In the genomic region with DNA sequence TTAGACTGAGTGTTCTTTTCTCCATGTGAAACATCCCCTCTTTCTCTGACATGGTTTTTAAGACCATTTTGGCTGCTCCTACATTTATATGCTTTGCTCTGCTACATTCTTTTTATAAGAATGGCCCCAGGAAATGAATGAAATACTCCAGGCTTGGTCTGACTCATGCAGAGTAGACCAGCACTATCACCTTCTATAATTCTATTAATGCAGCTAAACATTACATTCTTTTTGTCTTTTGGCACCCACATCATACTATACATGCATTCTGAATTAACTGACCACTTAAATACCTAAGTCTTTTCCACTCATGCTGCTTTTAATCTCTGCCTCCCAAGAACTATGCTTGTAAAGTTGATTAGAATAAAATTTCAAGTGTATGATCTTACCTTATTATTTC, we compare ENCODE assay signal across 16 cellular contexts.
DNase-seq lines count a peak whose midpoint lies in the region; ATAC-seq, FAIRE-seq and TF ChIP-seq lines count a peak whose summit lies in the region.
"Had no signal": no experiment of that assay in that cellular context is flagged by ENCODE, and none has a peak within 500 bp of the region (broad histone marks: within the 10 kb centered on the region; RNA-seq: fewer than 3 reads in every experiment).

No MANE protein-coding gene starts in this region.

- H3K9me3 ChIP-seq in SJSA1 (replicated peaks): no peaks in the 10 kb centered on the region
- H3K9me3 ChIP-seq: MG63, right lobe of liver, testis had no signal

- FAIRE-seq in GM12891 (lab: Jason Lieb, UNC): no peak
- FAIRE-seq: A204.1, GM19239 had no signal

- peaks cover 50% of the 10 kb centered on the region for H3K36me3 ChIP-seq in SJSA1
- H3K36me3 ChIP-seq: right lobe of liver had no signal

- H3K36me3 Mint-ChIP-seq in activated naive CD4-positive, alpha-beta T cell treated with anti-CD3 and anti-CD28 coated beads for 36 hours (ENCODE audit: low read depth): peaks cover 31% of the 10 kb centered on the region
- peaks cover 0 to 35% of the 10 kb centered on the region in 2 donors for H3K36me3 Mint-ChIP-seq in activated naive CD4-positive, alpha-beta T cell treated with anti-CD3 and anti-CD28 coated beads, Interleukin-2, amount 50 U/mL, for 72 hours
- H3K36me3 Mint-ChIP-seq in MCF 10A (ENCODE audit: insufficient read depth, unreplicated experiment): peaks cover 12% of the 10 kb centered on the region

- no peaks in the 10 kb centered on the region for H3K27me3 Mint-ChIP-seq in activated naive CD4-positive, alpha-beta T cell treated with anti-CD3 and anti-CD28 coated beads for 36 hours (ENCODE audit: low read depth)
- no peaks in the 10 kb centered on the region for H3K27me3 Mint-ChIP-seq in MCF 10A (ENCODE audit: insufficient read depth, unreplicated experiment)

- no TSS peak for BruUV-seq in MCF 10A (replicated peaks; lab: Mats Ljungman, UMichigan)

- POLR2A ChIA-PET in MCF 10A (lab: Yijun Ruan, JAX): no interaction called here

- no peak for DNase-seq in activated naive CD4-positive, alpha-beta T cell treated with anti-CD3 and anti-CD28 coated beads for 36 hours
- no peak for DNase-seq in activated naive CD4-positive, alpha-beta T cell treated with anti-CD3 and anti-CD28 coated beads, Interleukin-2, amount 50 U/mL, for 72 hours (ENCODE audit: low spot score in 2 of 2)
- DNase-seq in SJSA1 (ENCODE audit: low read depth in 1 of 2, low spot score in 2 of 2): peak in 1 of 2 experiments; percentile 48
- DNase-seq in epithelial cell of esophagus (ENCODE audit: low read depth): peak; percentile 53
- peak; percentile 61 for DNase-seq in renal cortical epithelial cell (ENCODE audit: low read depth)
- no peak for DNase-seq in GM12891 (ENCODE audit: insufficient read length, low spot score)
- DNase-seq in MCF 10A (ENCODE audit: unreplicated experiment): no peak
- DNase-seq: activated CD4-positive, alpha-beta T cell treated with anti-CD3 and anti-CD28 coated beads for 4 hours; mesendoderm; MG63; right lobe of liver; testis had no signal

- H3K27me3 ChIP-seq in SJSA1 (replicated peaks): no peaks in the 10 kb centered on the region
- H3K27me3 ChIP-seq: MG63, right lobe of liver, testis had no signal

- peak overlapping the region; percentile 4; the same call in 1 of the 2 replicates for H3K27ac ChIP-seq in SJSA1
- H3K27ac ChIP-seq: right lobe of liver, testis had no signal

- H3K4me1 ChIP-seq in SJSA1 (replicated peaks): peaks cover 15% of the 10 kb centered on the region
- H3K4me1 ChIP-seq: right lobe of liver, testis had no signal

- intact Hi-C loops in activated naive CD4-positive, alpha-beta T cell treated with anti-CD3 and anti-CD28 coated beads for 36 hours (cut with micrococcal nuclease): no loop called here
- intact Hi-C loops in MCF 10A (cut with micrococcal nuclease): no loop called here

- peaks cover 53% of the 10 kb centered on the region for H3K4me1 Mint-ChIP-seq in activated naive CD4-positive, alpha-beta T cell treated with anti-CD3 and anti-CD28 coated beads for 36 hours (ENCODE audit: low read depth)
- peaks cover 15% of the 10 kb centered on the region for H3K4me1 Mint-ChIP-seq in MCF 10A (ENCODE audit: insufficient read depth, unreplicated experiment)
- H3K4me1 Mint-ChIP-seq: neural crest cell had no signal

- no peak for ATAC-seq in activated naive CD4-positive, alpha-beta T cell treated with anti-CD3 and anti-CD28 coated beads, Interleukin-2, amount 50 U/mL, for 72 hours
- no peak for ATAC-seq in HG02852 (IDR thresholded peaks at IDR 0.05; ENCODE audit: unreplicated experiment)
- ATAC-seq: right lobe of liver had no signal

- no peak overlapping the region for H3K4me3 Mint-ChIP-seq in activated naive CD4-positive, alpha-beta T cell treated with anti-CD3 and anti-CD28 coated beads for 36 hours
- H3K4me3 Mint-ChIP-seq in MCF 10A (ENCODE audit: unreplicated experiment): no peak overlapping the region
- H3K4me3 Mint-ChIP-seq: neural crest cell had no signal

- TF ChIP-seq POLR2A in GM12891 (IDR thresholded peaks at IDR 0.05; ENCODE audit: low read depth, low read length): no peak

- TF ChIP-seq CTCF in epithelial cell of esophagus (IDR thresholded peaks at IDR 0.05; ENCODE audit: insufficient read depth, low read depth, low read length, missing control alignments) (no peak), MCF 10A (IDR thresholded peaks at IDR 0.05; ENCODE audit: unreplicated experiment) (no peak)

- CTCF ChIA-PET in activated naive CD4-positive, alpha-beta T cell treated with anti-CD3 and anti-CD28 coated beads for 36 hours (lab: Charles Lee): interaction anchor here (1.9 kb wide), 1 partner anchor 34 kb away, joined by 5 read pairs; no protein-coding TSS in a partner anchor
- CTCF ChIA-PET in MCF 10A (lab: Yijun Ruan, JAX): no interaction called here

- peak overlapping the region; percentile 41 for H3K27ac Mint-ChIP-seq in activated naive CD4-positive, alpha-beta T cell treated with anti-CD3 and anti-CD28 coated beads for 36 hours
- no peak overlapping the region for H3K27ac Mint-ChIP-seq in activated naive CD4-positive, alpha-beta T cell treated with anti-CD3 and anti-CD28 coated beads, Interleukin-2, amount 50 U/mL, for 72 hours
- H3K27ac Mint-ChIP-seq in MCF 10A (ENCODE audit: low read depth, unreplicated experiment): no peak overlapping the region

- peaks cover 8% of the 10 kb centered on the region for H3K9me3 Mint-ChIP-seq in activated naive CD4-positive, alpha-beta T cell treated with anti-CD3 and anti-CD28 coated beads for 36 hours
- H3K9me3 Mint-ChIP-seq in activated naive CD4-positive, alpha-beta T cell treated with anti-CD3 and anti-CD28 coated beads, Interleukin-2, amount 50 U/mL, for 72 hours: no peaks in the 10 kb centered on the region
- H3K9me3 Mint-ChIP-seq in MCF 10A (ENCODE audit: unreplicated experiment): peaks cover 6% of the 10 kb centered on the region

- H3K4me3 ChIP-seq in SJSA1: no peak overlapping the region
- H3K4me3 ChIP-seq in epithelial cell of esophagus (ENCODE audit: low read length): no peak overlapping the region
- H3K4me3 ChIP-seq: MG63, right lobe of liver, testis had no signal

TF ChIP-seq in GM12891, 5 proteins besides CTCF, POLR2A, EP300 and RAD21:
- no peak for TF ChIP-seq TAF1 (IDR thresholded peaks at IDR 0.05; ENCODE audit: low read depth, low read length)
- TF ChIP-seq POU2F2 (IDR thresholded peaks at IDR 0.05; ENCODE audit: low read depth, low read length): no peak
- no peak for TF ChIP-seq SPI1 (IDR thresholded peaks at IDR 0.05; ENCODE audit: low read depth, low read length)

Comparison
In these comparisons a context has a peak if more than half of its experiments do, and no peak if none do; other contexts are left out.
1. DNase-seq: peak in epithelial cell of esophagus (single experiment) and renal cortical epithelial cell (single experiment); none in activated naive CD4-positive, alpha-beta T cell treated with anti-CD3 and anti-CD28 coated beads for 36 hours (single experiment), activated naive CD4-positive, alpha-beta T cell treated with anti-CD3 and anti-CD28 coated beads, Interleukin-2, amount 50 U/mL, for 72 hours (0 of 2), GM12891 (single experiment) and MCF 10A (single experiment).